In the genomic region with DNA sequence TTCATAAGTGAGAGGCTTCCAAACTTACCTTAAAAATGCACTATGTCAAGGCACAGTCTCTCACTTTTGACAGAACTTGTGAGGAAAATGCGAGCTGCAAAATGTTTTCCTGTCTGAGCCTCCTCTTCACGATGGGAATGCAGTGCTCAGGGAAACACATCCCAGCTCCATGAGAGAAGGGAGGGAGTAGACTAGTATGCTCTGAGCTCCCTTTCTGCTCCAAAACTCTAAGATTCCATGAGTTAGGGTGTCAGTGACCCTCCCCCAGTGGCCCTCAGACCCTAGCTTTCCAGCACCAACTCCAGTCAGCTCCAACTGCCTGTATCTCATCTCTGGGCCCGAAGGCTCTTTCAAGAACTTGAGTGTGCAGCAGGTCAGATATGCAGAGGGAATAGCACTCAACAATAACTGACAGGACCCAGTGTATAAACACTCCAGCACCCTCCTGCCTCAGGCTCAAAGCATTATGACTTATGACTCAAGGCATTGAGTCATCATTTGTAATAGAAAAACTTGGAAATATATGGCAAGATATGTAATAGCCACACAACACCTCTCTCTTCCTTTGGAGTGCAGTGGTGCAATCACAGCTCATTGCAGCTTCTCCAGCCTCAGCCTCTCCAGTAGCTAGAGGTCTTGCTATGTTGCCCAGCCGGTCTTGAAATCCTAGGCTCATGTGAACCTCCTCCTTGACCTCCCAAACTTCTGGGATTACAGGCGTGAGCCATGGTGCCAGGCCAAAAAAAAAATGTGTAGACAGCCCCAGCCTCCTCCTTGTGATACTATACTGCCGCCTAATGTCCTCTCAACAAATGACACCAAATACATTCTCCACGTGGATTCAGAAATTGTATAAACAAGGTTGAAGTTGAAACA, we compare ENCODE assay signal across 9 cellular contexts. TPM values are rescaled to one million over a fixed set of nuclear protein-coding genes. Genes with fewer than 3 reads are reported as not detected.
A peak's percentile ranks its signal among the peaks of the same experiment; 100 is the strongest.
DNase-seq lines count a peak whose midpoint lies in the region; ATAC-seq and TF ChIP-seq lines count a peak whose summit lies in the region.
"Had no signal": no experiment of that assay in that cellular context is flagged by ENCODE, and none has a peak within 500 bp of the region (broad histone marks: within the 10 kb centered on the region; RNA-seq: fewer than 3 reads in every experiment).

No MANE protein-coding gene starts in this region.

- ATAC-seq in CD8-positive, alpha-beta T cell, result peak; percentile 71
- peak; percentile 51 for ATAC-seq in GM18868 (IDR thresholded peaks at IDR 0.05; ENCODE audit: unreplicated experiment)
- ATAC-seq in heart right ventricle, result peak; percentile 62 to 91 (median 78)
- no peak for ATAC-seq in HG02938 (IDR thresholded peaks at IDR 0.05; ENCODE audit: unreplicated experiment)
- ATAC-seq in GM21825 (IDR thresholded peaks at IDR 0.05; ENCODE audit: unreplicated experiment), result no peak

- no peak for TF ChIP-seq POLR2A in sigmoid colon (IDR thresholded peaks at IDR 0.05)

- peaks cover 6% of the 10 kb centered on the region for H3K9me3 Mint-ChIP-seq in CD8-positive, alpha-beta T cell

- H3K4me3 ChIP-seq in CD8-positive, alpha-beta T cell (ENCODE audit: low read depth, low read length), result no peak overlapping the region
- H3K4me3 ChIP-seq in adipocyte (ENCODE audit: low read length) (no peak overlapping the region), heart right ventricle (no peak overlapping the region), sigmoid colon (no peak overlapping the region)

- no peak overlapping the region for H3K27ac Mint-ChIP-seq in CD8-positive, alpha-beta T cell

- CTCF ChIA-PET in CD8-positive, alpha-beta T cell (lab: Charles Lee), result interaction anchor here (0.7 to 2.9 kb wide), 27 partner anchors 9 to 1205 kb away, joined by 3 to 29 read pairs (median 4); no protein-coding TSS in a partner anchor

- DNase-seq in CD8-positive, alpha-beta T cell, result peak in 1 of 7 experiments; percentile 8
- DNase-seq in NCI-H2196 (lab: John Stamatoyannopoulos, UW; ENCODE audit: unreplicated experiment) (peak; percentile 65), adipocyte (ENCODE audit: low read depth) (peak; percentile 90), heart right ventricle (no peak), sigmoid colon (peak; percentile 80)

- POLR2A ChIA-PET in CD8-positive, alpha-beta T cell (lab: Charles Lee), result no interaction called here

- no peaks in the 10 kb centered on the region for H3K4me1 Mint-ChIP-seq in CD8-positive, alpha-beta T cell (ENCODE audit: low read depth)

- H3K4me3 Mint-ChIP-seq in CD8-positive, alpha-beta T cell, result no peak overlapping the region

- H3K4me1 ChIP-seq in CD8-positive, alpha-beta T cell (ENCODE audit: insufficient read depth, low read length), result no peaks in the 10 kb centered on the region
- H3K4me1 ChIP-seq in adipocyte (ENCODE audit: control insufficient read depth, insufficient read depth, low read length), result peaks cover 32% of the 10 kb centered on the region
- peaks cover 0 to 9% (median 4%) of the 10 kb centered on the region in 9 donors for H3K4me1 ChIP-seq in heart right ventricle
- peaks cover 0 to 24% (median 15%) of the 10 kb centered on the region in 4 donors for H3K4me1 ChIP-seq in sigmoid colon

- TF ChIP-seq CTCF in CD8-positive, alpha-beta T cell (IDR thresholded peaks at IDR 0.05), result peak; percentile 77
- peak; percentile 59 to 80 (median 75) for TF ChIP-seq CTCF in heart right ventricle (IDR thresholded peaks at IDR 0.05)
- peak; percentile 60 to 78 (median 69) for TF ChIP-seq CTCF in sigmoid colon (IDR thresholded peaks at IDR 0.05)

- no peak overlapping the region for H3K27ac ChIP-seq in CD8-positive, alpha-beta T cell (ENCODE audit: low read depth, low read length)
- H3K27ac ChIP-seq in heart right ventricle (no peak overlapping the region), sigmoid colon (peak overlapping the region; percentile 50 to 68 (median 58))
- H3K27ac ChIP-seq: neutrophil had no signal

- no peaks in the 10 kb centered on the region for H3K27me3 ChIP-seq in CD8-positive, alpha-beta T cell (ENCODE audit: insufficient read depth, low read length)
- H3K27me3 ChIP-seq in adipocyte (replicated peaks; ENCODE audit: control insufficient read depth, insufficient read depth, low read length) (no peaks in the 10 kb centered on the region), heart right ventricle (no peaks in the 10 kb centered on the region), sigmoid colon (no peaks in the 10 kb centered on the region)

- 26 to 27% methylated on average over 7 of the region's 7 CpGs for WGBS in heart right ventricle, 2 donors
- WGBS in sigmoid colon, 2 donors, result 39 to 42% methylated on average over 7 of the region's 7 CpGs

- H3K27me3 Mint-ChIP-seq in CD8-positive, alpha-beta T cell (ENCODE audit: low read depth), result peaks cover 4% of the 10 kb centered on the region

- no peaks in the 10 kb centered on the region for H3K36me3 Mint-ChIP-seq in CD8-positive, alpha-beta T cell

- no peaks in the 10 kb centered on the region for H3K9me3 ChIP-seq in CD8-positive, alpha-beta T cell (ENCODE audit: low read length)
- H3K9me3 ChIP-seq in adipocyte (ENCODE audit: control insufficient read depth, low read length) (peaks cover 3% of the 10 kb centered on the region), heart right ventricle (peaks cover 0 to 19% (median 6%) of the 10 kb centered on the region in 11 donors), sigmoid colon (no peaks in the 10 kb centered on the region)
- H3K9me3 ChIP-seq: neutrophil had no signal

- intact Hi-C loops in CD8-positive, alpha-beta T cell (cut with DNase I, micrococcal nuclease), result loop anchor here (1.0 to 5.0 kb wide), 6 partner anchors 16 to 1242 kb away; partner anchors contain the start of gene ENTPD6 (in 1 of the 2)
- intact Hi-C loops in heart right ventricle (cut with DNase I), result loop anchor here (1.0 to 10.0 kb wide), 14 partner anchors 54 to 186 kb away; partner anchors contain the start of genes VSX1 (in 5 of the 10) and APMAP (in 4 of the 10)
- intact Hi-C loops in sigmoid colon (cut with DNase I), result loop anchor here (1.0 to 5.0 kb wide), 3 partner anchors 96 to 186 kb away; partner anchors contain the start of genes APMAP and VSX1

- peak overlapping the region; percentile 1 for H3K9ac ChIP-seq in adipocyte (ENCODE audit: low read length)

- no peak for TF ChIP-seq EP300 in sigmoid colon (IDR thresholded peaks at IDR 0.05)

- H3K36me3 ChIP-seq in CD8-positive, alpha-beta T cell (ENCODE audit: insufficient read depth, low read length), result no peaks in the 10 kb centered on the region
- H3K36me3 ChIP-seq in adipocyte (ENCODE audit: control insufficient read depth, insufficient read depth, low read length, severe bottlenecking) (no peaks in the 10 kb centered on the region), heart right ventricle (no peaks in the 10 kb centered on the region), sigmoid colon (no peaks in the 10 kb centered on the region)
- H3K36me3 ChIP-seq: neutrophil had no signal

RNA-seq across cellular contexts. Expression of gene ENTPD6, which starts 16.7 kb away (rescaled TPM):
- 10 to 100 TPM; 62.4 to 70.1 TPM for total RNA-seq in CD8-positive, alpha-beta T cell
- 100 to 1,000 TPM in 3 of 10 donors, 10 to 100 TPM in 7; 54.6 to 141 (median 78.0) TPM for total RNA-seq in heart right ventricle
- 100 to 1,000 TPM; 161 to 167 TPM for polyA plus RNA-seq in heart right ventricle
- 10 to 100 TPM; 26.0 to 48.2 (median 37.2) TPM for total RNA-seq in sigmoid colon
- polyA plus RNA-seq in sigmoid colon, result 100 to 1,000 TPM in 1 of 3 donors, 10 to 100 TPM in 2; 33.0 to 117 (median 48.6) TPM

Comparison
In these comparisons a context has a peak if more than half of its experiments do, and no peak if none do; other contexts are left out.
1. ATAC-seq: peak in CD8-positive, alpha-beta T cell (single experiment), GM18868 (single experiment) and heart right ventricle (8 of 8); none in HG02938 (single experiment) and GM21825 (single experiment).
2. DNase-seq: peak in NCI-H2196 (single experiment), adipocyte (single experiment) and sigmoid colon (single experiment); none in heart right ventricle (0 of 2).
3. H3K27ac ChIP-seq: peak in sigmoid colon (4 of 4); none in CD8-positive, alpha-beta T cell (single experiment) and heart right ventricle (0 of 10).
4. Peak in every context shown above with its lines, with median percentiles within 50 percentile points of each other: CTCF ChIP-seq.